ENCODE assay signal across 11 cellular contexts in the genomic region with DNA sequence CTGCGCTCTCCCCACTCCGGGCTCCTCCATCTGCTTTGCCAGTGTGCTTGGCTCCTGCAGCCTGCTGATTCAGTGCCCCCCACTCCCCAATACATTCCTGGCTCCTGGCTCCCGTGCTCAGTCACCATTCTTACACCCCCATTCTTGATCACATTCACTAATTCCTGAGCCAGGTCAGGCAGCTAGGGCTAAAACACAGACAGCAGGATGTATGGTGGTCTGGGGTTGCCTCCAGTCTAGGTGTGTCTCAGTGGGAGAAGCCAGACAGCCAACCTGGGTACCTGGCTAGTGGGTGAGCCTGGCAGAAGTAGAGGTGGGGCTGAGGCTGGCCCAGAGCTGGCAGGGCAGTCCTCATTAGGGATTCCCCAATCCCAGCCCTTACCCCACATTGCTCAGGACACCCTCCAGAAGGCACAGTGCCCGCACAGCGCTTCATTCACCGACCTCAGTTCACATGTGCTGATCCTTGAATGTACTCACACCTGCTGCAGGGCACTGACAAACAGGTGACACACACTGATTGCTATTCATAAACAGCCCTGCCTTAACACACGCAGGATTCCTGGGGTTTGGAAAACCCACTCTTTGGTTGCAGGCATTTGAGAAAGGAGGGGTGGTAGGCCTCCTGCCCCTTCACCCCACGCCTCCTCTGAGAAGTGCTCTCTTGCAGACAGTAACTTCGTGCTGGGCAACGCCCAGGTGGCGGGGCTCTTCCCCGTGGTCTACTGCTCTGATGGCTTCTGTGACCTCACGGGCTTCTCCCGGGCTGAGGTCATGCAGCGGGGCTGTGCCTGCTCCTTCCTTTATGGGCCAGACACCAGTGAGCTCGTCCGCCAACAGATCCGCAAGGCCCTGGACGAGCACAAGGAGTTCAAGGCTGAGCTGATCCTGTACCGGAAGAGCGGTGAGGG.
DNase-seq lines count a peak whose midpoint lies in the region; ATAC-seq and TF ChIP-seq lines count a peak whose summit lies in the region.
"Had no signal": no experiment of that assay in that cellular context is flagged by ENCODE, and none has a peak within 500 bp of the region (broad histone marks: within the 10 kb centered on the region; RNA-seq: fewer than 3 reads in every experiment).

No MANE protein-coding gene starts in this region.

- H3K27me3 ChIP-seq in parathyroid adenoma (ENCODE audit: control insufficient read depth, insufficient read depth, low read length) (no peaks in the 10 kb centered on the region), HAP-1 (ENCODE audit: low read depth) (peaks cover 4% of the 10 kb centered on the region; the same call in 1 of the 2 replicates)

- H3K27ac ChIP-seq in parathyroid adenoma = no peak overlapping the region
- H3K27ac ChIP-seq: KMS-11 had no signal

- H3K9me3 Mint-ChIP-seq in T-helper 1 cell treated with Interleukin-12 subunit alpha and Interleukin-12 subunit beta and Interleukin-4 antibody, amounts not matched to agents 30 μg/mL and 1 μg/mL, for 36 hours = no peaks in the 10 kb centered on the region
- H3K9me3 Mint-ChIP-seq in effector memory CD8-positive, alpha-beta T cell = no peaks in the 10 kb centered on the region

- H3K4me3 ChIP-seq in parathyroid adenoma (ENCODE audit: low read depth, low read length) (no peak overlapping the region), HAP-1 (no peak overlapping the region)

- peaks cover 3% of the 10 kb centered on the region for H3K4me1 ChIP-seq in parathyroid adenoma
- H3K4me1 ChIP-seq in HAP-1 = peaks cover 3% of the 10 kb centered on the region

- H3K36me3 ChIP-seq in parathyroid adenoma (ENCODE audit: control insufficient read depth, insufficient read depth, low read length) (no peaks in the 10 kb centered on the region), HAP-1 (replicated peaks) (no peaks in the 10 kb centered on the region)

- H3K4me2 ChIP-seq in parathyroid adenoma (ENCODE audit: low read length) = peak overlapping the region; percentile 52
- H3K4me2 ChIP-seq: KMS-11 had no signal

- H3K9me3 ChIP-seq in parathyroid adenoma (ENCODE audit: control insufficient read depth, low read length) (no peaks in the 10 kb centered on the region), HAP-1 (no peaks in the 10 kb centered on the region)

- no peak overlapping the region for H2AFZ ChIP-seq in parathyroid adenoma

- no peak for ATAC-seq in effector memory CD8-positive, alpha-beta T cell (replicated peaks)
- no peak for ATAC-seq in GM18520 (IDR thresholded peaks at IDR 0.05; ENCODE audit: unreplicated experiment)

- no peaks in the 10 kb centered on the region for H3K79me2 ChIP-seq in parathyroid adenoma

- no peak for TF ChIP-seq CTCF in parathyroid adenoma (IDR thresholded peaks at IDR 0.05)

- no peak overlapping the region for H3K9ac ChIP-seq in parathyroid adenoma
- H3K9ac ChIP-seq: KMS-11 had no signal

- H3K27me3 Mint-ChIP-seq in T-helper 1 cell treated with Interleukin-12 subunit alpha and Interleukin-12 subunit beta and Interleukin-4 antibody, amounts not matched to agents 30 μg/mL and 1 μg/mL, for 36 hours (ENCODE audit: low read depth) = peaks cover 62% of the 10 kb centered on the region
- H3K27me3 Mint-ChIP-seq in effector memory CD8-positive, alpha-beta T cell = peaks cover 0 to 18% of the 10 kb centered on the region in 2 donors

- peaks cover 7% of the 10 kb centered on the region for H3K4me1 Mint-ChIP-seq in T-helper 1 cell treated with Interleukin-12 subunit alpha and Interleukin-12 subunit beta and Interleukin-4 antibody, amounts not matched to agents 30 μg/mL and 1 μg/mL, for 36 hours (ENCODE audit: low read depth)
- peaks cover 12 to 22% of the 10 kb centered on the region in 2 donors for H3K4me1 Mint-ChIP-seq in effector memory CD8-positive, alpha-beta T cell (ENCODE audit: low read depth in 2 of 2)

- in situ Hi-C loops in HAP-1 (cut with MboI; ENCODE audit: low sequenced_read_pairs) = no loop called here

- DNase-seq in T-helper 1 cell (no peak), NCI-H2107 (lab: John Stamatoyannopoulos, UW) (peak; percentile 33), HAP-1 (ENCODE audit: low spot score in 2 of 2) (no peak), HK-2 (ENCODE audit: unreplicated experiment) (no peak)
- no peak for DNase-seq in effector memory CD8-positive, alpha-beta T cell
- DNase-seq: activated gamma-delta T cell treated with Interleukin-2 at 50 U/mL for 16 hours, NCI-H526 treated with DMSO at 0.1 percent for 48 hours had no signal

- H3K27ac Mint-ChIP-seq in T-helper 1 cell treated with Interleukin-12 subunit alpha and Interleukin-12 subunit beta and Interleukin-4 antibody, amounts not matched to agents 30 μg/mL and 1 μg/mL, for 36 hours = peak overlapping the region; percentile 52
- peak overlapping the region; percentile 65 to 70 for H3K27ac Mint-ChIP-seq in effector memory CD8-positive, alpha-beta T cell

- no peaks in the 10 kb centered on the region for H3K36me3 Mint-ChIP-seq in T-helper 1 cell treated with Interleukin-12 subunit alpha and Interleukin-12 subunit beta and Interleukin-4 antibody, amounts not matched to agents 30 μg/mL and 1 μg/mL, for 36 hours (ENCODE audit: low read depth)
- no peaks in the 10 kb centered on the region for H3K36me3 Mint-ChIP-seq in effector memory CD8-positive, alpha-beta T cell (ENCODE audit: insufficient read depth)

- peak overlapping the region; percentile 75 for H3K4me3 Mint-ChIP-seq in T-helper 1 cell treated with Interleukin-12 subunit alpha and Interleukin-12 subunit beta and Interleukin-4 antibody, amounts not matched to agents 30 μg/mL and 1 μg/mL, for 36 hours
- H3K4me3 Mint-ChIP-seq in effector memory CD8-positive, alpha-beta T cell = peak overlapping the region; percentile 68 to 73
